In the genomic region with DNA sequence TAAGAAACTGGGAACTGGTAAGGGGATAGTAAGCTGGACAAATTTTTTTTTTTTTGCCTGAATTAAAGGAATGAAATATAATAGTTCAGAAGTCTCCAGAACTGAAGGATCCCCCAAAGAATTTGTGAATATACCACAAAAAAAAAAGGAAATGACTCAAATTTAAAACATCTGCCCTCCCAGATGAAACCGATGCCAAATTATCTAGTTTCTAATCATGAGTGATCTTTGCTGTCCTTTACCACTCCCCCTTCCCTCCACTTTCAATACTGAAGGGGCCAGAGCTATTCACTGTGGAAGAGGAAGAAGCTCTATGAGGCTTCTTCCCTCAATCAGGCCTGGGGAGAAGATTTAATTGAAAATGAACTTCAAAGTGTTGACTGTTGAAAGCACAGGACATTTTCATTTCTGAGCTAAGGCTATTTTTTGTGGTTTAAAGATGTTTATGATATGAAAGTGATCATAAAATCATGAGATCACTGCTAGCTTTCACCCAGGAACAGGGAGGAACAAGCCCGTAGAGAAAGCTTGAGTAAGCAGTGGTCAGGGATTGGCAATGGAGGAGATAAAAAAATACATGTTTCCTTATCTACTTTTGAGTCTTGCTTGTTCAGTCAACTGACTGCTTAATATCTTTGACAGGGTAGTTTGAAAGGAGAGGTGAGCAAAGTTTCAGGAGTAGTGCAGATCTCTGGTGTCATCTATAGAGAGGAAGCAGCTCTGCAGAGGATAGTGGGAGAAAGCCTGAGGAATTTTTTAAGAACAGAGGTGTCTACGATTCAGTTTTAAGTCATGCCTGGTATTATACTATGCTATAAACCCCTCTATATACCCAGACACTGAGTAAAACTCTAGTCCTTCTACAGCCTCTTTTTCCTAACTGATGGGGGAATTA, we compare ENCODE assay signal across 18 cellular contexts.
A peak's percentile ranks its signal among the peaks of the same experiment; 100 is the strongest.
DNase-seq lines count a peak whose midpoint lies in the region; ATAC-seq and TF ChIP-seq lines count a peak whose summit lies in the region.
"Had no signal": no experiment of that assay in that cellular context is flagged by ENCODE, and none has a peak within 500 bp of the region (broad histone marks: within the 10 kb centered on the region; RNA-seq: fewer than 3 reads in every experiment).

No MANE protein-coding gene starts in this region.

- no peaks in the 10 kb centered on the region for H3K4me1 ChIP-seq in heart left ventricle
- H3K4me1 ChIP-seq: ascending aorta, esophagus squamous epithelium, uterus had no signal

- H3K27me3 ChIP-seq in heart left ventricle, result no peaks in the 10 kb centered on the region
- H3K27me3 ChIP-seq: ascending aorta, dorsolateral prefrontal cortex, esophagus squamous epithelium, uterus had no signal

- no peaks in the 10 kb centered on the region for H3K9me3 ChIP-seq in heart left ventricle
- H3K9me3 ChIP-seq: ascending aorta, esophagus squamous epithelium, uterus had no signal

- H3K4me3 ChIP-seq in fibroblast of mammary gland (ENCODE audit: control insufficient read depth, low read depth, low read length) (no peak overlapping the region), heart left ventricle (no peak overlapping the region)
- H3K4me3 ChIP-seq: ascending aorta, dorsolateral prefrontal cortex, esophagus squamous epithelium, lung, skin epidermis, uterus had no signal

- H3K27ac ChIP-seq in heart left ventricle, result no peak overlapping the region
- H3K27ac ChIP-seq: ascending aorta, dorsolateral prefrontal cortex, esophagus squamous epithelium, skin epidermis, uterus had no signal

- 57 to 68% (median 64%) methylated on average over 3 of the region's 3 CpGs for WGBS in heart left ventricle, 4 donors

- no peaks in the 10 kb centered on the region for H3K36me3 ChIP-seq in heart left ventricle
- H3K36me3 ChIP-seq: ascending aorta, esophagus squamous epithelium, uterus had no signal

- DNase-seq in OCI-M1 (lab: John Stamatoyannopoulos, UW) (peak; percentile 65), fibroblast of mammary gland (ENCODE audit: low read depth) (peak; percentile 65), stromal cell of bone marrow (ENCODE audit: low read depth) (peak; percentile 52), NCI-H128 (lab: John Stamatoyannopoulos, UW; ENCODE audit: unreplicated experiment) (no peak), germinal center (ENCODE audit: low spot score) (no peak), heart left ventricle (no peak)
- DNase-seq: activated CD8-positive, alpha-beta memory T cell treated with anti-CD3 and anti-CD28 coated beads for 24 hours; CD4-positive, CD25-positive, alpha-beta regulatory T cell; dorsolateral prefrontal cortex; esophagus squamous epithelium; NCI-H2029; NCI-H526 treated with DMSO at 0.1 percent for 48 hours; stimulated activated naive CD4-positive, alpha-beta T cell; uterus had no signal

- intact Hi-C loops in heart left ventricle (cut with DNase I), result no loop called here

- ATAC-seq in GM21360 (IDR thresholded peaks at IDR 0.05; ENCODE audit: unreplicated experiment) (peak; percentile 71), heart left ventricle (no peak)

- no peak for TF ChIP-seq POLR2A in heart left ventricle (IDR thresholded peaks at IDR 0.05)

- TF ChIP-seq CTCF in fibroblast of mammary gland (conservative IDR thresholded peaks at IDR 0.05; ENCODE audit: control insufficient read depth, insufficient read depth, low read depth, low read length) (no peak), heart left ventricle (IDR thresholded peaks at IDR 0.05) (no peak)

Comparison
In these comparisons a context has a peak if more than half of its experiments do, and no peak if none do; other contexts are left out.
1. DNase-seq: peak in OCI-M1 (single experiment), fibroblast of mammary gland (single experiment) and stromal cell of bone marrow (single experiment); none in NCI-H128 (single experiment), germinal center (single experiment) and heart left ventricle (0 of 5).